1 cellular context compared by ENCODE assay signal in the genomic region with DNA sequence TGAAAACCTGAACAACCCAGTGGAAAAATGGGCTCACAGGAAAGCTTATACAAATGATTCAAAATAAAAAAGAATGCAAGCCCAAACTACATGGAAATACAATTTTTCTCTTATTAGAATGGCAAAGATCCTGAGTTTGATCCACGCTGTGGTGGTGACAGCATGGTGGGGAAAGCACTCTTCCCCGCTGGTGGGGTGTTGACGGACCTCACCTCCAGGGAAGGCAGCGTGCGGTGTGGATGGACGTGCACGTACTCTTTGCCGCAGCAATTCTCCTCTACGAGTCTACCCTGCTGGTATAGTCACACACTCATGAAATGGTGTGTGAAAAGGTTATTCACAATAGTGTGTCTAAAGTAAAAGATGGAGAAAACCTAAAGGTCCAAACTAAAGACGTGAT.
TF ChIP-seq lines count a peak whose summit lies in the region.

No MANE protein-coding gene starts in this region.

TF ChIP-seq in GM23338, 12 proteins besides CTCF, POLR2A, EP300 and RAD21 (continued from another document):
- TF ChIP-seq, protein P1, sequence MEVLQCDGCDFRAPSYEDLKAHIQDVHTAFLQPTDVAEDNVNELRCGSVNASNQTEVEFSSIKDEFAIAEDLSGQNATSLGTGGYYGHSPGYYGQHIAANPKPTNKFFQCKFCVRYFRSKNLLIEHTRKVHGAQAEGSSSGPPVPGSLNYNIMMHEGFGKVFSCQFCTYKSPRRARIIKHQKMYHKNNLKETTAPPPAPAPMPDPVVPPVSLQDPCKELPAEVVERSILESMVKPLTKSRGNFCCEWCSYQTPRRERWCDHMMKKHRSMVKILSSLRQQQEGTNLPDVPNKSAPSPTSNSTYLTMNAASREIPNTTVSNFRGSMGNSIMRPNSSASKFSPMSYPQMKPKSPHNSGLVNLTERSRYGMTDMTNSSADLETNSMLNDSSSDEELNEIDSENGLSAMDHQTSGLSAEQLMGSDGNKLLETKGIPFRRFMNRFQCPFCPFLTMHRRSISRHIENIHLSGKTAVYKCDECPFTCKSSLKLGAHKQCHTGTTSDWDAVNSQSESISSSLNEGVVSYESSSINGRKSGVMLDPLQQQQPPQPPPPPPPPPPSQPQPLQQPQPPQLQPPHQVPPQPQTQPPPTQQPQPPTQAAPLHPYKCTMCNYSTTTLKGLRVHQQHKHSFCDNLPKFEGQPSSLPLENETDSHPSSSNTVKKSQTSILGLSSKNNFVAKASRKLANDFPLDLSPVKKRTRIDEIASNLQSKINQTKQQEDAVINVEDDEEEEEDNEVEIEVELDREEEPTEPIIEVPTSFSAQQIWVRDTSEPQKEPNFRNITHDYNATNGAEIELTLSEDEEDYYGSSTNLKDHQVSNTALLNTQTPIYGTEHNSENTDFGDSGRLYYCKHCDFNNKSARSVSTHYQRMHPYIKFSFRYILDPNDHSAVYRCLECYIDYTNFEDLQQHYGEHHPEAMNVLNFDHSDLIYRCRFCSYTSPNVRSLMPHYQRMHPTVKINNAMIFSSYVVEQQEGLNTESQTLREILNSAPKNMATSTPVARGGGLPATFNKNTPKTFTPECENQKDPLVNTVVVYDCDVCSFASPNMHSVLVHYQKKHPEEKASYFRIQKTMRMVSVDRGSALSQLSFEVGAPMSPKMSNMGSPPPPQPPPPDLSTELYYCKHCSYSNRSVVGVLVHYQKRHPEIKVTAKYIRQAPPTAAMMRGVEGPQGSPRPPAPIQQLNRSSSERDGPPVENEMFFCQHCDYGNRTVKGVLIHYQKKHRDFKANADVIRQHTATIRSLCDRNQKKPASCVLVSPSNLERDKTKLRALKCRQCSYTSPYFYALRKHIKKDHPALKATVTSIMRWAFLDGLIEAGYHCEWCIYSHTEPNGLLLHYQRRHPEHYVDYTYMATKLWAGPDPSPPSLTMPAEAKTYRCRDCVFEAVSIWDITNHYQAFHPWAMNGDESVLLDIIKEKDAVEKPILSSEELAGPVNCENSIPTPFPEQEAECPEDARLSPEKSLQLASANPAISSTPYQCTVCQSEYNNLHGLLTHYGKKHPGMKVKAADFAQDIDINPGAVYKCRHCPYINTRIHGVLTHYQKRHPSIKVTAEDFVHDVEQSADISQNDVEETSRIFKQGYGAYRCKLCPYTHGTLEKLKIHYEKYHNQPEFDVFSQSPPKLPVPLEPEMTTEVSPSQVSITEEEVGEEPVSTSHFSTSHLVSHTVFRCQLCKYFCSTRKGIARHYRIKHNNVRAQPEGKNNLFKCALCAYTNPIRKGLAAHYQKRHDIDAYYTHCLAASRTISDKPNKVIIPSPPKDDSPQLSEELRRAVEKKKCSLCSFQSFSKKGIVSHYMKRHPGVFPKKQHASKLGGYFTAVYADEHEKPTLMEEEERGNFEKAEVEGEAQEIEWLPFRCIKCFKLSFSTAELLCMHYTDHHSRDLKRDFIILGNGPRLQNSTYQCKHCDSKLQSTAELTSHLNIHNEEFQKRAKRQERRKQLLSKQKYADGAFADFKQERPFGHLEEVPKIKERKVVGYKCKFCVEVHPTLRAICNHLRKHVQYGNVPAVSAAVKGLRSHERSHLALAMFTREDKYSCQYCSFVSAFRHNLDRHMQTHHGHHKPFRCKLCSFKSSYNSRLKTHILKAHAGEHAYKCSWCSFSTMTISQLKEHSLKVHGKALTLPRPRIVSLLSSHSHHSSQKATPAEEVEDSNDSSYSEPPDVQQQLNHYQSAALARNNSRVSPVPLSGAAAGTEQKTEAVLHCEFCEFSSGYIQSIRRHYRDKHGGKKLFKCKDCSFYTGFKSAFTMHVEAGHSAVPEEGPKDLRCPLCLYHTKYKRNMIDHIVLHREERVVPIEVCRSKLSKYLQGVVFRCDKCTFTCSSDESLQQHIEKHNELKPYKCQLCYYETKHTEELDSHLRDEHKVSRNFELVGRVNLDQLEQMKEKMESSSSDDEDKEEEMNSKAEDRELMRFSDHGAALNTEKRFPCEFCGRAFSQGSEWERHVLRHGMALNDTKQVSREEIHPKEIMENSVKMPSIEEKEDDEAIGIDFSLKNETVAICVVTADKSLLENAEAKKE (CRISPR knock-in tag; IDR thresholded peaks at IDR 0.05), result no peak
